Comparison of ENCODE assay signal across 22 cellular contexts in genomic region chr6:152057832-152058498, GRCh38.
"Had no signal": no experiment of that assay in that cellular context is flagged by ENCODE, and none has a peak within 500 bp of the region (broad histone marks: within the 10 kb centered on the region; RNA-seq: fewer than 3 reads in every experiment).

No MANE protein-coding gene starts in this region.

- H3K27me3 ChIP-seq: esophagus muscularis mucosa had no signal

- H3K27ac ChIP-seq: esophagus muscularis mucosa had no signal

- FAIRE-seq: astrocyte, colon, kidney had no signal

- H3K9me3 Mint-ChIP-seq: natural killer cell had no signal

- H3K36me3 ChIP-seq: esophagus muscularis mucosa had no signal

- DNase-seq: activated CD4-positive, alpha-beta T cell treated with anti-CD3 and anti-CD28 coated beads, Interleukin-2, amount 50 U/mL, for 4 hours; activated CD4-positive, CD25-positive, alpha-beta regulatory T cell treated with anti-CD3 and anti-CD28 coated beads, Interleukin-2, amount 50 U/mL, for 72 hours; activated CD8-positive, alpha-beta memory T cell treated with anti-CD3 and anti-CD28 coated beads, Interleukin-2, amount 10 ng/mL, durations not matched to agents 7 days and 5 days; activated effector memory CD4-positive, alpha-beta T cell treated with Interleukin-2 at 50 U/mL for 16 hours; activated naive CD4-positive, alpha-beta T cell treated with anti-CD3 and anti-CD28 coated beads, Interleukin-2, amount 50 U/mL, for 16 hours; activated T-cell treated with anti-CD3 and anti-CD28 coated beads, Interleukin-2, amount 50 U/mL, for 1 hour; hippocampal formation; kidney; left ventricle myocardium superior; mesendoderm; natural killer cell; nucleus accumbens; stimulated activated CD4-positive, alpha-beta T cell treated with anti-CD3 and anti-CD28 coated beads, Interleukin-4, amount 100 ng/mL, for 4 hours; stimulated activated CD8-positive, alpha-beta memory T cell treated with anti-CD3 and anti-CD28 coated beads, Interleukin-4, amount 100 ng/mL, for 48 hours; stimulated activated naive CD4-positive, alpha-beta T cell treated with Interleukin-2 at 50 U/mL for 16 hours; substantia nigra; T-helper 1 cell; T1000; trophoblast cell had no signal

- H3K4me3 Mint-ChIP-seq: activated CD8-positive, alpha-beta memory T cell treated with anti-CD3 and anti-CD28 coated beads, Interleukin-2, amount 10 ng/mL, durations not matched to agents 7 days and 5 days; natural killer cell had no signal

- H3K27ac Mint-ChIP-seq: activated CD8-positive, alpha-beta memory T cell treated with anti-CD3 and anti-CD28 coated beads, Interleukin-2, amount 10 ng/mL, durations not matched to agents 7 days and 5 days; natural killer cell had no signal

- ATAC-seq: activated CD8-positive, alpha-beta memory T cell treated with anti-CD3 and anti-CD28 coated beads, Interleukin-2, amount 10 ng/mL, durations not matched to agents 7 days and 5 days; left ventricle myocardium superior had no signal

- H3K4me1 ChIP-seq: esophagus muscularis mucosa had no signal

- H3K9me3 ChIP-seq: esophagus muscularis mucosa had no signal

- H3K4me1 Mint-ChIP-seq: activated CD8-positive, alpha-beta memory T cell treated with anti-CD3 and anti-CD28 coated beads, Interleukin-2, amount 10 ng/mL, durations not matched to agents 7 days and 5 days; natural killer cell had no signal

- H3K4me3 ChIP-seq: esophagus muscularis mucosa had no signal

- H3K36me3 Mint-ChIP-seq: activated CD8-positive, alpha-beta memory T cell treated with anti-CD3 and anti-CD28 coated beads, Interleukin-2, amount 10 ng/mL, durations not matched to agents 7 days and 5 days; natural killer cell had no signal
